Comparison of ENCODE assay signal across 1 cellular context in genomic region chr11:44305643-44306468, GRCh38.
TF ChIP-seq lines count a peak whose summit lies in the region.

No MANE protein-coding gene starts in this region.

TF ChIP-seq in H1, 55 proteins besides CTCF, POLR2A, EP300 and RAD21 (continued from another document):
- TF ChIP-seq TAF7 (optimal IDR thresholded peaks at IDR 0.05; ENCODE audit: borderline replicate concordance, low read depth, low read length): no peak
